Comparison of ENCODE assay signal across 21 cellular contexts in genomic region chr18:44949967-44950366, GRCh38.
"Had no signal": no experiment of that assay in that cellular context is flagged by ENCODE, and none has a peak within 500 bp of the region (broad histone marks: within the 10 kb centered on the region; RNA-seq: fewer than 3 reads in every experiment).

No MANE protein-coding gene starts in this region.

- H3K27me3 Mint-ChIP-seq: IgD-negative memory B cell had no signal

- DNase-seq: Kasumi-1, MM.1S, NCI-H1092 treated with DMSO at 0.1 percent for 48 hours, NCI-H1436, NCI-H187, NCI-H2029, NCI-H2081 treated with DMSO at 0.1 percent for 48 hours, NCI-H2171, NCI-H226, NCI-H446, NCI-H510A, NCI-H524 treated with DMSO at 0.1 percent for 48 hours, NCI-H69, NCI-H774, RPMI8226, SHP77, SK-N-SH had no signal

- H3K9me3 Mint-ChIP-seq: IgD-negative memory B cell had no signal

- H3K27ac ChIP-seq: HL-60, KMS-11 had no signal

- H3K4me3 Mint-ChIP-seq: IgD-negative memory B cell had no signal

- H3K4me3 ChIP-seq: K562 had no signal

- ATAC-seq: K562 had no signal

- H3K9me3 ChIP-seq: SK-N-SH had no signal
